Comparison of ENCODE assay signal across 23 cellular contexts in the genomic region with DNA sequence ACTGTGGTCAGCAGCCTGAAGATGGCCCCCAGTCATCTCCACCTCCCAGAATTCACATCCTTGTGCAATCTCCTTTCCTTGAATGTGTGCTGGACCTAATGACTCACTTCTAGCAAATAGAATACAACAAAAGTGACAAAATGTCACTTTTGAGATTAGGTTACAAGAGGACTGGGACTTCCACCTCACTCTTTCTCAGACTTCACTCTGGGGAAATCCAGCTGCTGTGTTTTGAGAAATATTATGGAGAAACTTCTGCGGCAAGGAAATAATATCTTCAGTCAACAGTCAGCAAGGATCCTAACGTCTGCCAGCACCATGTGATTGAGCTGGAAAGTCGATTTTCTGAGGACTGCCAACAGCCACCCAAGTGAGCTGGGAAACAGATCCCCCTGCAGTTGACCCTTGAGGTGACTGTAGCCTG.
A peak's percentile ranks its signal among the peaks of the same experiment; 100 is the strongest.
DNase-seq lines count a peak whose midpoint lies in the region; ATAC-seq and TF ChIP-seq lines count a peak whose summit lies in the region.
"Had no signal": no experiment of that assay in that cellular context is flagged by ENCODE, and none has a peak within 500 bp of the region (broad histone marks: within the 10 kb centered on the region; RNA-seq: fewer than 3 reads in every experiment).

No MANE protein-coding gene starts in this region.

- intact Hi-C loops in natural killer cell (cut with micrococcal nuclease) (no loop called here), OCI-LY7 (cut with micrococcal nuclease; ENCODE audit: unreplicated experiment) (no loop called here)

- no peaks in the 10 kb centered on the region for H3K9me3 ChIP-seq in gastroesophageal sphincter
- H3K9me3 ChIP-seq in OCI-LY7 (ENCODE audit: low read length): no peaks in the 10 kb centered on the region
- H3K9me3 ChIP-seq: esophagus squamous epithelium, stomach had no signal

- WGBS in gastroesophageal sphincter (ENCODE audit: low coverage in 1 of 2), 2 donors: 83 to 87% methylated on average over 2 to 3 of the region's 3 CpGs

- no peak overlapping the region for H3K4me2 ChIP-seq in OCI-LY7 (ENCODE audit: low read length)
- H3K4me2 ChIP-seq: hepatocyte had no signal

- no peak overlapping the region for H3K27ac Mint-ChIP-seq in natural killer cell treated with Interleukin-12 subunit alpha and Interleukin-12 subunit beta and Interleukin-15 and Interleukin-18, amount 100 ng/mL, for 72 hours
- no peak overlapping the region for H3K27ac Mint-ChIP-seq in natural killer cell
- H3K27ac Mint-ChIP-seq: activated naive CD4-positive, alpha-beta T cell treated with anti-CD3 and anti-CD28 coated beads, Interleukin-2, amount 50 U/mL, for 72 hours; CD4-positive, alpha-beta T cell had no signal

- no peak for TF ChIP-seq POLR2A in gastroesophageal sphincter (IDR thresholded peaks at IDR 0.05)

- POLR2A ChIA-PET in OCI-LY7 (lab: Charles Lee): no interaction called here

- no peak for DNase-seq in natural killer cell treated with Interleukin-12 subunit alpha and Interleukin-12 subunit beta and Interleukin-15 and Interleukin-18, amount 100 ng/mL, for 72 hours (ENCODE audit: low spot score)
- DNase-seq in natural killer cell: no peak
- DNase-seq in amniotic epithelial cell (ENCODE audit: low read depth): peak; percentile 69
- no peak for DNase-seq in activated naive CD4-positive, alpha-beta T cell treated with anti-CD3 and anti-CD28 coated beads, Interleukin-2, amount 50 U/mL, for 16 hours
- DNase-seq in GM13977 (ENCODE audit: low spot score): no peak
- DNase-seq in COLO829 (ENCODE audit: low spot score): no peak
- DNase-seq in OCI-LY7 (ENCODE audit: low spot score): no peak
- DNase-seq: ACHN; activated CD4-positive, alpha-beta T cell treated with anti-CD3 and anti-CD28 coated beads, Interleukin-2, amount 50 U/mL, for 4 hours; activated T-cell treated with anti-CD3 and anti-CD28 coated beads, Interleukin-2, amount 50 U/mL, for 48 hours; CD4-positive, alpha-beta T cell; DND-41; esophagus squamous epithelium; mesendoderm; NCI-H1048; NCI-H526; retina; stomach had no signal

- H3K79me2 ChIP-seq in OCI-LY7 (ENCODE audit: insufficient read depth, low read depth, low read length): no peaks in the 10 kb centered on the region
- H3K79me2 ChIP-seq: hepatocyte had no signal

- no peaks in the 10 kb centered on the region for H3K36me3 Mint-ChIP-seq in natural killer cell treated with Interleukin-12 subunit alpha and Interleukin-12 subunit beta and Interleukin-15 and Interleukin-18, amount 100 ng/mL, for 72 hours
- H3K36me3 Mint-ChIP-seq in natural killer cell: no peaks in the 10 kb centered on the region
- H3K36me3 Mint-ChIP-seq: activated naive CD4-positive, alpha-beta T cell treated with anti-CD3 and anti-CD28 coated beads, Interleukin-2, amount 50 U/mL, for 72 hours; brain had no signal

- no peaks in the 10 kb centered on the region for H4K20me1 ChIP-seq in OCI-LY7 (ENCODE audit: insufficient read depth, low read length)

- H3K9me3 Mint-ChIP-seq in natural killer cell treated with Interleukin-12 subunit alpha and Interleukin-12 subunit beta and Interleukin-15 and Interleukin-18, amount 100 ng/mL, for 72 hours: no peaks in the 10 kb centered on the region
- H3K9me3 Mint-ChIP-seq in natural killer cell: no peaks in the 10 kb centered on the region
- H3K9me3 Mint-ChIP-seq: CD4-positive, alpha-beta T cell had no signal

- H3K9me2 ChIP-seq in OCI-LY7 (ENCODE audit: insufficient read depth, low read length): no peaks in the 10 kb centered on the region

- peaks cover 4 to 17% of the 10 kb centered on the region in 2 donors for H3K4me1 Mint-ChIP-seq in natural killer cell treated with Interleukin-12 subunit alpha and Interleukin-12 subunit beta and Interleukin-15 and Interleukin-18, amount 100 ng/mL, for 72 hours (ENCODE audit: low read depth in 2 of 2)
- H3K4me1 Mint-ChIP-seq in natural killer cell: no peaks in the 10 kb centered on the region
- H3K4me1 Mint-ChIP-seq: neural crest cell had no signal

- no peak overlapping the region for H2AFZ ChIP-seq in OCI-LY7 (ENCODE audit: low read length)
- H2AFZ ChIP-seq: hepatocyte had no signal

- peaks cover 15 to 31% of the 10 kb centered on the region in 2 donors for H3K27me3 Mint-ChIP-seq in natural killer cell treated with Interleukin-12 subunit alpha and Interleukin-12 subunit beta and Interleukin-15 and Interleukin-18, amount 100 ng/mL, for 72 hours
- peaks cover 8 to 12% of the 10 kb centered on the region in 2 donors for H3K27me3 Mint-ChIP-seq in natural killer cell (ENCODE audit: low read depth in 2 of 2)
- H3K27me3 Mint-ChIP-seq: brain had no signal

- CTCF ChIA-PET in OCI-LY7 (lab: Charles Lee; ENCODE audit: unreplicated experiment): no interaction called here

- no peak for TF ChIP-seq EP300 in gastroesophageal sphincter (IDR thresholded peaks at IDR 0.05)

- no peak for TF ChIP-seq CTCF in natural killer cell (IDR thresholded peaks at IDR 0.05)
- no peak for TF ChIP-seq CTCF in gastroesophageal sphincter (IDR thresholded peaks at IDR 0.05)
- no peak for TF ChIP-seq CTCF in GM13977 (IDR thresholded peaks at IDR 0.05; ENCODE audit: extremely low read depth, insufficient read depth, missing control alignments)
- no peak for TF ChIP-seq CTCF in OCI-LY7 (conservative IDR thresholded peaks at IDR 0.05; ENCODE audit: low read length)

- H3K4me1 ChIP-seq in gastroesophageal sphincter (peaks cover 0 to 26% (median 0%) of the 10 kb centered on the region in 3 donors), OCI-LY7 (ENCODE audit: insufficient read depth, low read length, poor library complexity, severe bottlenecking) (no peaks in the 10 kb centered on the region)

- no peaks in the 10 kb centered on the region for H3K27me3 ChIP-seq in gastroesophageal sphincter
- H3K27me3 ChIP-seq: hepatocyte, stomach had no signal

- H3K4me3 ChIP-seq in gastroesophageal sphincter (no peak overlapping the region), OCI-LY7 (ENCODE audit: low read depth, low read length, poor library complexity, severe bottlenecking) (no peak overlapping the region)
- H3K4me3 ChIP-seq: esophagus squamous epithelium, hepatocyte, stomach had no signal

- in situ Hi-C loops in GM13977 (cut with MboI; ENCODE audit: low pct_unique_long_range_greater_than_20kb, low sequenced_read_pairs, unreplicated experiment): no loop called here

- no TSS peak for BruUV-seq in OCI-LY7 (replicated peaks; lab: Mats Ljungman, UMichigan)

- peak; percentile 57 to 73 for ATAC-seq in natural killer cell treated with Interleukin-12 subunit alpha and Interleukin-12 subunit beta and Interleukin-15 and Interleukin-18, amount 100 ng/mL, for 72 hours
- ATAC-seq in natural killer cell (no peak), gastroesophageal sphincter (peak; percentile 26)
- ATAC-seq: activated naive CD4-positive, alpha-beta T cell treated with anti-CD3 and anti-CD28 coated beads, Interleukin-2, amount 50 U/mL, for 72 hours had no signal

- H3K36me3 ChIP-seq in gastroesophageal sphincter (no peaks in the 10 kb centered on the region), OCI-LY7 (ENCODE audit: insufficient read depth, low read length) (no peaks in the 10 kb centered on the region)
- H3K36me3 ChIP-seq: esophagus squamous epithelium, stomach had no signal

- no peak overlapping the region for H3K4me3 Mint-ChIP-seq in natural killer cell treated with Interleukin-12 subunit alpha and Interleukin-12 subunit beta and Interleukin-15 and Interleukin-18, amount 100 ng/mL, for 72 hours
- no peak overlapping the region for H3K4me3 Mint-ChIP-seq in natural killer cell
- H3K4me3 Mint-ChIP-seq: brain; CD4-positive, alpha-beta T cell; neural crest cell had no signal

- H3K27ac ChIP-seq in gastroesophageal sphincter (no peak overlapping the region), OCI-LY7 (ENCODE audit: low read depth, low read length, poor library complexity, severe bottlenecking) (no peak overlapping the region)
- H3K27ac ChIP-seq: hepatocyte had no signal

Comparison
In these comparisons a context has a peak if more than half of its experiments do, and no peak if none do; other contexts are left out.
1. ATAC-seq: peak in natural killer cell treated with Interleukin-12 subunit alpha and Interleukin-12 subunit beta and Interleukin-15 and Interleukin-18, amount 100 ng/mL, for 72 hours (2 of 2) and gastroesophageal sphincter (single experiment); none in natural killer cell (0 of 3).